ENCODE assay signal across 8 cellular contexts in the genomic region with DNA sequence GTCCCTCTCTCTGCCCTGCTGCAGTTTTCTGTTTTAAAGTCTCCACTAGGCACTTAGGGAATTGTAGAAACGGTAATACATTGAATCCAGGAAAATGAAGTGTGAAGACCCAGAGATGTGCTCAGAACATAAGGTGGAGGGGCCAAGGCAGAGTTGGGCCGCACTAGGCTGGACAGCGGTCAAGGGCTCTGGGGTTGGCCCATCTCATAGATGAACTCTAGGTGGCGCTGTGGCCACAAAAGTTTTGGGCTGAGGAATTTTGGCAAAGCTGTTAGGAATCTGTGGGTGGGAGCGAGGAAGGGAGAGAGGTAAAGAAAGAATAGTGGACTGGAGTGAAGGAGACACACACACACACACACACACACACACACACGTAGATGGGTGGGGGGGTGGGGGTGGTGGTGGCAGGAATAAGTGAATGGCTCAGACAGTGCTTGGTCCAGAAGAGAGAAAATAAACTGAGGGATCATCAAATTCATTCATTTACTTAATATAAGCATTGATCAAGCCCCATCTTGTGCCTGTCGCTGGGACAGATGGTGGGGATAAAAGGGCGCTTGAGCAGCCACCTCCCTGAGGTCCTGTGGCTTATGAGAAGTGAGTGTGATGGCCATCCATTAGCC.
DNase-seq lines count a peak whose midpoint lies in the region; ATAC-seq and TF ChIP-seq lines count a peak whose summit lies in the region.

No MANE protein-coding gene starts in this region.

- no peak overlapping the region for H3K27ac ChIP-seq in HEK293 (ENCODE audit: extremely low read depth, low read depth, low read length)

- CTCF ChIA-PET in HEK293 (lab: Yijun Ruan, JAX): interaction anchor here (0.7 to 4.2 kb wide), 21 partner anchors 9 to 549 kb away, joined by 3 to 34 read pairs (median 4); partner anchors contain the start of genes PDZK1IP1 and TRABD2B

- no peaks in the 10 kb centered on the region for H3K9me3 ChIP-seq in HEK293 (ENCODE audit: control insufficient read depth, insufficient read depth, low read depth, low read length)

- H3K4me3 ChIP-seq in HEK293 (ENCODE audit: low read depth, low read length) (no peak overlapping the region), retinal pigment epithelial cell (ENCODE audit: low read length) (no peak overlapping the region)

- POLR2A ChIA-PET in HEK293 (lab: Yijun Ruan, JAX): no interaction called here

- no peaks in the 10 kb centered on the region for H3K4me1 ChIP-seq in HEK293 (ENCODE audit: control insufficient read depth, insufficient read depth, low read length)

- DNase-seq in AG08396 (ENCODE audit: low spot score): peak; percentile 70
- DNase-seq in SK-N-DZ (ENCODE audit: low spot score): peak; percentile 39
- peak; percentile 48 for DNase-seq in glomerular visceral epithelial cell (ENCODE audit: extremely low spot score)
- DNase-seq in retinal pigment epithelial cell (ENCODE audit: low read depth): no peak
- no peak for DNase-seq in activated naive CD4-positive, alpha-beta T cell (lab: John Stamatoyannopoulos, UW)

- no peak for TF ChIP-seq CTCF in HEK293 (tag by site-specific recombination; IDR thresholded peaks at IDR 0.05)
- TF ChIP-seq CTCF in retinal pigment epithelial cell (conservative IDR thresholded peaks at IDR 0.05; ENCODE audit: low read depth, low read length): peak; percentile 79

- no peak for ATAC-seq in HG02759 (IDR thresholded peaks at IDR 0.05; ENCODE audit: unreplicated experiment)
- ATAC-seq in GM21528 (IDR thresholded peaks at IDR 0.05; ENCODE audit: low FRiP score, unreplicated experiment): no peak

- H3K36me3 ChIP-seq in HEK293 (ENCODE audit: control insufficient read depth in 2 of 2, insufficient read depth in 1 of 2, low read length in 2 of 2): no peaks in the 10 kb centered on the region

TF ChIP-seq in HEK293, 187 proteins besides CTCF, POLR2A, EP300 and RAD21:
- TF ChIP-seq SETDB1 (IDR thresholded peaks at IDR 0.05; ENCODE audit: insufficient read length, low read length) (no peak), ZNF654 (tag by site-specific recombination; IDR thresholded peaks at IDR 0.05; ENCODE audit: low read depth) (peak; percentile 66), EGR2 (tag by site-specific recombination; IDR thresholded peaks at IDR 0.05; ENCODE audit: low read depth) (0 out of 2 replicates have a peak, but pooled peaks have one; percentile 21), GLIS1 (tag by site-specific recombination; IDR thresholded peaks at IDR 0.05) (no peak), ZFHX2 (tag by site-specific recombination; conservative IDR thresholded peaks at IDR 0.05) (peak; percentile 50; the same call in 1 of the 2 replicates)
- TF ChIP-seq, protein P1, sequence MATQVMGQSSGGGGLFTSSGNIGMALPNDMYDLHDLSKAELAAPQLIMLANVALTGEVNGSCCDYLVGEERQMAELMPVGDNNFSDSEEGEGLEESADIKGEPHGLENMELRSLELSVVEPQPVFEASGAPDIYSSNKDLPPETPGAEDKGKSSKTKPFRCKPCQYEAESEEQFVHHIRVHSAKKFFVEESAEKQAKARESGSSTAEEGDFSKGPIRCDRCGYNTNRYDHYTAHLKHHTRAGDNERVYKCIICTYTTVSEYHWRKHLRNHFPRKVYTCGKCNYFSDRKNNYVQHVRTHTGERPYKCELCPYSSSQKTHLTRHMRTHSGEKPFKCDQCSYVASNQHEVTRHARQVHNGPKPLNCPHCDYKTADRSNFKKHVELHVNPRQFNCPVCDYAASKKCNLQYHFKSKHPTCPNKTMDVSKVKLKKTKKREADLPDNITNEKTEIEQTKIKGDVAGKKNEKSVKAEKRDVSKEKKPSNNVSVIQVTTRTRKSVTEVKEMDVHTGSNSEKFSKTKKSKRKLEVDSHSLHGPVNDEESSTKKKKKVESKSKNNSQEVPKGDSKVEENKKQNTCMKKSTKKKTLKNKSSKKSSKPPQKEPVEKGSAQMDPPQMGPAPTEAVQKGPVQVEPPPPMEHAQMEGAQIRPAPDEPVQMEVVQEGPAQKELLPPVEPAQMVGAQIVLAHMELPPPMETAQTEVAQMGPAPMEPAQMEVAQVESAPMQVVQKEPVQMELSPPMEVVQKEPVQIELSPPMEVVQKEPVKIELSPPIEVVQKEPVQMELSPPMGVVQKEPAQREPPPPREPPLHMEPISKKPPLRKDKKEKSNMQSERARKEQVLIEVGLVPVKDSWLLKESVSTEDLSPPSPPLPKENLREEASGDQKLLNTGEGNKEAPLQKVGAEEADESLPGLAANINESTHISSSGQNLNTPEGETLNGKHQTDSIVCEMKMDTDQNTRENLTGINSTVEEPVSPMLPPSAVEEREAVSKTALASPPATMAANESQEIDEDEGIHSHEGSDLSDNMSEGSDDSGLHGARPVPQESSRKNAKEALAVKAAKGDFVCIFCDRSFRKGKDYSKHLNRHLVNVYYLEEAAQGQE (tag by site-specific recombination; IDR thresholded peaks at IDR 0.05): peak; percentile 94

Comparison
In these comparisons a context has a peak if more than half of its experiments do, and no peak if none do; other contexts are left out.
1. DNase-seq: peak in AG08396 (single experiment), SK-N-DZ (single experiment) and glomerular visceral epithelial cell (single experiment); none in retinal pigment epithelial cell (single experiment) and activated naive CD4-positive, alpha-beta T cell (0 of 4).